ENCODE assay signal across 20 cellular contexts in the genomic region with DNA sequence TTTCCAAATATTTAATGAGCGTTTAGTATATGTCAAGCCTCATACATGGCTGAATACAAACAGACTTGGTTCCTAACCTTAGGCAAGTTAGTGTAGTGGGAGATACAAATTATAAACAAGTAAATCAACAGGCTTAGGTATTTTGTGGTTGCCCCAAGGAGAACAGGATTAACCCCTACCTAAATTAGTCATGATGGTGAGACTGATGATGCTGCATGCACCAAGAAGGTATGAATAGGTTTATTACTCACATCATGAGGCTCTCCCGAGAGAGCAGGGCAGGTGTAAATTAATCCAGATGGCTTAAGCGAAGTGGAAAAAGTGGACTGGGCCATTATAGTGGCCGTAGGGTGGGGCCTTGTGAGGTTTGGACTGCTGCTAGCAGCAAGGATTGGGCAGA.
A peak's percentile ranks its signal among the peaks of the same experiment; 100 is the strongest.
DNase-seq lines count a peak whose midpoint lies in the region; ATAC-seq and TF ChIP-seq lines count a peak whose summit lies in the region.
"Had no signal": no experiment of that assay in that cellular context is flagged by ENCODE, and none has a peak within 500 bp of the region (broad histone marks: within the 10 kb centered on the region; RNA-seq: fewer than 3 reads in every experiment).

No MANE protein-coding gene starts in this region.

- ATAC-seq in GM18868 (IDR thresholded peaks at IDR 0.05; ENCODE audit: unreplicated experiment) (peak; percentile 62), HG02870 (IDR thresholded peaks at IDR 0.05; ENCODE audit: unreplicated experiment) (peak; percentile 51)
- ATAC-seq: GM12878 had no signal

- no peak overlapping the region for H3K4me3 ChIP-seq in epithelial cell of esophagus (ENCODE audit: low read length)
- H3K4me3 ChIP-seq: GM12878, HAP-1 had no signal

- TF ChIP-seq CTCF in epithelial cell of esophagus (IDR thresholded peaks at IDR 0.05; ENCODE audit: insufficient read depth, low read depth, low read length, missing control alignments) (no peak), GM20000 (IDR thresholded peaks at IDR 0.05; ENCODE audit: extremely low read depth, missing control alignments) (no peak)

- H3K27ac ChIP-seq in caudate nucleus (ENCODE audit: low read depth, low read length) = no peak overlapping the region
- H3K27ac ChIP-seq: HL-60 had no signal

- peak; percentile 78 for DNase-seq in epithelial cell of esophagus (ENCODE audit: low read depth)
- peak; percentile 75 for DNase-seq in kidney tubule cell (ENCODE audit: low spot score)
- no peak for DNase-seq in NCI-H82 (lab: John Stamatoyannopoulos, UW)
- DNase-seq in caudate nucleus (lab: John Stamatoyannopoulos, UW) = no peak
- DNase-seq in GM20000 (ENCODE audit: low spot score) = no peak
- DNase-seq: ACHN; BE2C; C1 segment of cervical spinal cord; CD4-positive, CD25-positive, alpha-beta regulatory T cell; CD8-positive, alpha-beta memory T cell; COR-L47; DMS 273 treated with DMSO at 0.1 percent for 48 hours; DMS53; DND-41; EL had no signal

Comparison
In these comparisons a context has a peak if more than half of its experiments do, and no peak if none do; other contexts are left out.
1. DNase-seq: peak in epithelial cell of esophagus (single experiment) and kidney tubule cell (single experiment); none in NCI-H82 (single experiment), caudate nucleus (0 of 61) and GM20000 (single experiment).